ENCODE assay signal across 9 cellular contexts in the genomic region with DNA sequence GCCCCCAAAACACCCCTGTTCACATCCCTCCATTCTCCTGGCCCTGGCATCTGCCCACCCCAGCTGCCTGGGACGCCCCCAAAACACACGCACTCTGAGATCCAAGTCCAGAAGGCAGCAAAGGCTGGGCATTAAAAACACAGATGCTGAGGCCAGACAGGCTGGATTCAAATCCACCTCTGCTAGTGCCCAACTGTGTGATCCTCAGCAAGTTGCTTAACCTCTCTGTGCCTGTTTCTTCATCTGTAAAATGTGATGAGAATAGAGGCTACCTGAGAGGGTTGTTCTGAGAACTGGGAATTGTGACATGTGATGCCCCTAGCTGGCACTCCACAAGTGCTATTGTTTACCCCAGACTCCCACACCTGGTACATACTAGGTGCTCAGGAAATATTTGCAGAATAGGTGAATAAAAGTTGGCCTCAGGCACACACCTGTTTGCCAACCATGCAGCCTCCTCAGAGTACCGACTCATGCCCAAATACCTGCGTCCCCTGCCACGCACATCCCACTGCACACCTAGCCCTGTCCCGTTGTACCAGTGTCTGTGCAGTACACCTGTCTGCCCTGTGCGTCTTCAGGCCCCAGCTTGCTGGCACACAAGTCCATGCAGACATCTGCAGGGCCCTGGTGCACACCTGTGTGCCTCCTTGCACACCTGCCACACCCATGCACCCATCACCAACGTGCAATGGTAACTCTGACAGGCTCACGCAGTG. TPM values are rescaled to one million over a fixed set of nuclear protein-coding genes. Genes with fewer than 3 reads are reported as not detected.
DNase-seq lines count a peak whose midpoint lies in the region; ATAC-seq and TF ChIP-seq lines count a peak whose summit lies in the region.
"Had no signal": no experiment of that assay in that cellular context is flagged by ENCODE, and none has a peak within 500 bp of the region (broad histone marks: within the 10 kb centered on the region; RNA-seq: fewer than 3 reads in every experiment).

No MANE protein-coding gene starts in this region.

- no peaks in the 10 kb centered on the region for H3K36me3 ChIP-seq in body of pancreas (replicated peaks in 1 of 2; ENCODE audit: insufficient read depth in 1 of 2, low read depth in 2 of 2)

- no peaks in the 10 kb centered on the region for H3K27me3 ChIP-seq in body of pancreas

- H3K9me3 ChIP-seq in body of pancreas, result no peaks in the 10 kb centered on the region

- DNase-seq in NCI-H510A treated with DMSO at 0.1 percent for 48 hours (lab: John Stamatoyannopoulos, UW), result peak; percentile 35
- no peak for DNase-seq in NCI-H510A (lab: John Stamatoyannopoulos, UW)
- DNase-seq in body of pancreas, result no peak
- DNase-seq in lower leg skin (ENCODE audit: low spot score in 2 of 2), result no peak
- DNase-seq in iPS-NIHi11 (ENCODE audit: low spot score), result no peak
- no peak for DNase-seq in stimulated activated CD4-positive, alpha-beta T cell treated with anti-CD3 and anti-CD28 coated beads, Interleukin-4, amount 100 ng/mL, for 4 hours
- DNase-seq: stimulated activated CD4-positive, alpha-beta T cell treated with anti-CD3 and anti-CD28 coated beads, Interleukin-2, amount 100 ng/mL, for 48 hours had no signal

- WGBS in body of pancreas, 2 donors, result 78 to 84% methylated on average over 8 to 9 of the region's 9 CpGs
- WGBS in lower leg skin, 2 donors, result 30 to 33% methylated on average over 9 of the region's 9 CpGs

- ATAC-seq in body of pancreas (no peak), GM19023 (IDR thresholded peaks at IDR 0.05; ENCODE audit: unreplicated experiment) (no peak)

- TF ChIP-seq POLR2A in body of pancreas (IDR thresholded peaks at IDR 0.05) (no peak), lower leg skin (IDR thresholded peaks at IDR 0.05) (no peak)

- TF ChIP-seq CTCF in body of pancreas (IDR thresholded peaks at IDR 0.05) (no peak), lower leg skin (IDR thresholded peaks at IDR 0.05) (no peak)

- H3K27ac ChIP-seq in body of pancreas (peak overlapping the region; percentile 36 to 72 (median 62)), temporal lobe (ENCODE audit: low read depth, low read length) (peak overlapping the region; percentile 14)

- H3K4me1 ChIP-seq in body of pancreas, result peaks cover 51% of the 10 kb centered on the region

- intact Hi-C loops in body of pancreas (cut with DNase I), result no loop called here
- intact Hi-C loops in lower leg skin (cut with DNase I; ENCODE audit: low total_unique reads), result no loop called here

- H3K4me3 ChIP-seq in body of pancreas (no peak overlapping the region), lower leg skin (ENCODE audit: low read depth, poor library complexity, severe bottlenecking) (peak overlapping the region; percentile 33)

RNA-seq across cellular contexts. Expression of gene PLXND1, which starts 2.1 kb away (rescaled TPM):
- total RNA-seq in body of pancreas (100 to 1,000 TPM in 1 of 2 donors, 10 to 100 TPM in 1; 47.7 to 135 TPM), lower leg skin (10 to 100 TPM; 24.0 to 42.6 (median 30.3) TPM), temporal lobe (24.1 TPM)
